ENCODE assay signal across 37 cellular contexts in the genomic region with DNA sequence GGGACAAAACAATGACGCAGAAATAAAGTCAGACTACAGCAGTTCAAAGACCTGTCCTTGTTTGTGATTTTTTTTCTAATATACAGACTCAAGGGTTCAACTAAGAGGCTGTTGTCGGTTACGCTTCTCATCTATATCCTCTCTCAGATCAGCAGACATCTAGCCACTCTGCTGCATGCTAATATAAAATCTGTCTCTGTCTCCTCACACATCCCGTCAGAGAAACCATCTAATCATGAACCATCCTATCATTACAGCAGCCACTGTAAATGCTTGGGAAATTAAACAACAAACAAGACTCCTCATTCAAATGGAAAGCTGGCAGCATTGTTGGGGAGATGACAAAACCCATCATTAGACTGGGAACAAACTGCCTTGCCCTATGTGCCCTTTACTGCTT.
"Had no signal": no experiment of that assay in that cellular context is flagged by ENCODE, and none has a peak within 500 bp of the region (broad histone marks: within the 10 kb centered on the region; RNA-seq: fewer than 3 reads in every experiment).

No MANE protein-coding gene starts in this region.

- H3K36me3 Mint-ChIP-seq: activated CD4-positive, alpha-beta memory T cell treated with anti-CD3 and anti-CD28 coated beads for 36 hours; activated CD8-positive, alpha-beta memory T cell treated with anti-CD3 and anti-CD28 coated beads, Interleukin-2, amount 10 ng/mL, durations not matched to agents 7 days and 5 days; activated naive CD4-positive, alpha-beta T cell treated with anti-CD3 and anti-CD28 coated beads, Interleukin-2, amount 50 U/mL, for 24 hours; activated naive CD8-positive, alpha-beta T cell treated with anti-CD3 and anti-CD28 coated beads for 36 hours had no signal

- H3K4me1 Mint-ChIP-seq: activated CD4-positive, alpha-beta T cell treated with anti-CD3 and anti-CD28 coated beads for 36 hours; activated CD4-positive, alpha-beta T cell treated with anti-CD3 and anti-CD28 coated beads, Interleukin-2, amount 10 ng/mL, durations not matched to agents 24 days and 14 days; activated CD8-positive, alpha-beta memory T cell treated with anti-CD3 and anti-CD28 coated beads, Interleukin-2, amount 10 ng/mL, durations not matched to agents 7 days and 5 days; activated naive CD4-positive, alpha-beta T cell treated with anti-CD3 and anti-CD28 coated beads, Interleukin-2, amount 50 U/mL, for 24 hours; activated naive CD8-positive, alpha-beta T cell treated with anti-CD3 and anti-CD28 coated beads for 36 hours; activated naive CD8-positive, alpha-beta T cell treated with anti-CD3 and anti-CD28 coated beads, Interleukin-2, amount 50 U/mL, for 24 hours; central memory CD8-positive, alpha-beta T cell; T-helper 17 cell had no signal

- DNase-seq: activated CD4-positive, alpha-beta memory T cell treated with anti-CD3 and anti-CD28 coated beads for 36 hours; activated CD4-positive, alpha-beta T cell treated with anti-CD3 and anti-CD28 coated beads for 36 hours; activated CD4-positive, alpha-beta T cell treated with anti-CD3 and anti-CD28 coated beads, Interleukin-2, amount 10 ng/mL, durations not matched to agents 24 days and 14 days; activated CD4-positive, CD25-positive, alpha-beta regulatory T cell; activated CD4-positive, CD25-positive, alpha-beta regulatory T cell treated with anti-CD3 and anti-CD28 coated beads, Interleukin-2, amount 50 U/mL, for 72 hours; activated CD8-positive, alpha-beta memory T cell treated with anti-CD3 and anti-CD28 coated beads, Interleukin-2, amount 10 ng/mL, durations not matched to agents 7 days and 5 days; activated CD8-positive, alpha-beta memory T cell treated with anti-CD3 and anti-CD28 coated beads, Interleukin-2, amount 50 U/mL, for 4 hours; activated CD8-positive, alpha-beta T cell treated with anti-CD3 and anti-CD28 coated beads, Interleukin-2, amount 10 ng/mL, durations not matched to agents 7 days and 5 days; activated effector memory CD4-positive, alpha-beta T cell treated with anti-CD3 and anti-CD28 coated beads, Interleukin-2, amount 50 U/mL, for 16 hours; activated naive CD4-positive, alpha-beta T cell treated with anti-CD3 and anti-CD28 coated beads for 36 hours; activated naive CD8-positive, alpha-beta T cell treated with anti-CD3 and anti-CD28 coated beads for 36 hours; activated naive CD8-positive, alpha-beta T cell treated with anti-CD3 and anti-CD28 coated beads, Interleukin-2, amount 50 U/mL, for 24 hours; activated T-cell treated with anti-CD3 and anti-CD28 coated beads, Interleukin-2, amount 50 U/mL, for 1 hour; activated T-cell treated with anti-CD3 and anti-CD28 coated beads, Interleukin-2, amount 50 U/mL, for 48 hours; adrenal gland; amygdala; aorta; dorsolateral prefrontal cortex; effector memory CD4-positive, alpha-beta T cell; endodermal cell; foreskin keratinocyte; heart right ventricle; T-helper 1 cell; T-helper 17 cell; T1000; WERI-Rb-1 had no signal

- ATAC-seq: activated CD4-positive, alpha-beta T cell treated with anti-CD3 and anti-CD28 coated beads for 36 hours; activated CD8-positive, alpha-beta memory T cell treated with anti-CD3 and anti-CD28 coated beads, Interleukin-2, amount 10 ng/mL, durations not matched to agents 7 days and 5 days; activated CD8-positive, alpha-beta T cell treated with anti-CD3 and anti-CD28 coated beads, Interleukin-2, amount 10 ng/mL, durations not matched to agents 7 days and 5 days; activated naive CD8-positive, alpha-beta T cell treated with anti-CD3 and anti-CD28 coated beads, Interleukin-2, amount 50 U/mL, for 24 hours; esophagus mucosa; foreskin keratinocyte; gastroesophageal sphincter; T-helper 17 cell had no signal

- H3K27ac Mint-ChIP-seq: activated CD4-positive, alpha-beta memory T cell treated with anti-CD3 and anti-CD28 coated beads for 36 hours; activated CD4-positive, alpha-beta T cell treated with anti-CD3 and anti-CD28 coated beads for 36 hours; activated CD4-positive, alpha-beta T cell treated with anti-CD3 and anti-CD28 coated beads, Interleukin-2, amount 10 ng/mL, durations not matched to agents 24 days and 14 days; activated CD8-positive, alpha-beta memory T cell treated with anti-CD3 and anti-CD28 coated beads, Interleukin-2, amount 10 ng/mL, durations not matched to agents 7 days and 5 days; activated CD8-positive, alpha-beta T cell treated with anti-CD3 and anti-CD28 coated beads, Interleukin-2, amount 10 ng/mL, durations not matched to agents 7 days and 5 days; activated naive CD4-positive, alpha-beta T cell treated with anti-CD3 and anti-CD28 coated beads for 36 hours; activated naive CD4-positive, alpha-beta T cell treated with anti-CD3 and anti-CD28 coated beads, Interleukin-2, amount 50 U/mL, for 24 hours; activated naive CD8-positive, alpha-beta T cell treated with anti-CD3 and anti-CD28 coated beads for 36 hours; activated naive CD8-positive, alpha-beta T cell treated with anti-CD3 and anti-CD28 coated beads, Interleukin-2, amount 50 U/mL, for 24 hours; activated T-helper 1 cell treated with anti-CD3 and anti-CD28 coated beads, Interleukin-12 subunit alpha, Interleukin-12 subunit beta, Interleukin-2, Interleukin-4 antibody, amounts not matched to agents 30 ng/mL and 10 ng/mL and 1 ng/mL, durations not matched to agents 14 hours and 24 hours and 36 hours; activated T-helper 2 cell treated with anti-CD3 and anti-CD28 coated beads, Interferon-gamma antibody, Interleukin-2, Interleukin-4, amounts not matched to agents 10 μg/mL and 5 μg/mL and 100 μg/mL, durations not matched to agents 14 hours and 24 hours and 36 hours; dendritic cell treated with granulocyte-macrophage colony-stimulating factor and Interleukin-4, amounts not matched to agents 40 ng/mL and 50 ng/mL, for 4 days; endodermal cell; T-helper 17 cell; T-helper 2 cell treated with Interferon-gamma antibody and Interleukin-4, amounts not matched to agents 5 μg/mL and 100 μg/mL, for 36 hours had no signal

- H3K4me3 Mint-ChIP-seq: activated CD4-positive, alpha-beta memory T cell treated with anti-CD3 and anti-CD28 coated beads for 36 hours; activated CD4-positive, alpha-beta T cell treated with anti-CD3 and anti-CD28 coated beads for 36 hours; activated CD4-positive, alpha-beta T cell treated with anti-CD3 and anti-CD28 coated beads, Interleukin-2, amount 10 ng/mL, durations not matched to agents 24 days and 14 days; activated CD8-positive, alpha-beta memory T cell treated with anti-CD3 and anti-CD28 coated beads, Interleukin-2, amount 10 ng/mL, durations not matched to agents 7 days and 5 days; activated CD8-positive, alpha-beta T cell treated with anti-CD3 and anti-CD28 coated beads, Interleukin-2, amount 10 ng/mL, durations not matched to agents 7 days and 5 days; activated naive CD4-positive, alpha-beta T cell treated with anti-CD3 and anti-CD28 coated beads for 36 hours; activated naive CD4-positive, alpha-beta T cell treated with anti-CD3 and anti-CD28 coated beads, Interleukin-2, amount 50 U/mL, for 24 hours; activated naive CD8-positive, alpha-beta T cell treated with anti-CD3 and anti-CD28 coated beads for 36 hours; activated naive CD8-positive, alpha-beta T cell treated with anti-CD3 and anti-CD28 coated beads, Interleukin-2, amount 50 U/mL, for 24 hours; activated T-helper 1 cell treated with anti-CD3 and anti-CD28 coated beads, Interleukin-12 subunit alpha, Interleukin-12 subunit beta, Interleukin-2, Interleukin-4 antibody, amounts not matched to agents 30 ng/mL and 10 ng/mL and 1 ng/mL, durations not matched to agents 14 hours and 24 hours and 36 hours; central memory CD8-positive, alpha-beta T cell; dendritic cell treated with granulocyte-macrophage colony-stimulating factor and Interleukin-4, amounts not matched to agents 40 ng/mL and 50 ng/mL, for 4 days; endodermal cell; T-helper 17 cell; T-helper 2 cell treated with Interferon-gamma antibody and Interleukin-4, amounts not matched to agents 5 μg/mL and 100 μg/mL, for 36 hours had no signal

- H3K27ac ChIP-seq: adrenal gland, breast epithelium, coronary artery, foreskin keratinocyte, gastroesophageal sphincter, WERI-Rb-1 had no signal

- H3K9me3 ChIP-seq: adrenal gland had no signal

- H3K4me3 ChIP-seq: adrenal gland, breast epithelium, coronary artery, gastroesophageal sphincter, heart right ventricle had no signal

- H3K4me1 ChIP-seq: adrenal gland, breast epithelium had no signal

- H3K27me3 Mint-ChIP-seq: activated CD4-positive, alpha-beta memory T cell treated with anti-CD3 and anti-CD28 coated beads for 36 hours; activated CD4-positive, alpha-beta T cell treated with anti-CD3 and anti-CD28 coated beads for 36 hours; activated CD4-positive, alpha-beta T cell treated with anti-CD3 and anti-CD28 coated beads, Interleukin-2, amount 10 ng/mL, durations not matched to agents 24 days and 14 days; activated CD8-positive, alpha-beta memory T cell treated with anti-CD3 and anti-CD28 coated beads, Interleukin-2, amount 10 ng/mL, durations not matched to agents 7 days and 5 days; activated naive CD8-positive, alpha-beta T cell treated with anti-CD3 and anti-CD28 coated beads for 36 hours; activated naive CD8-positive, alpha-beta T cell treated with anti-CD3 and anti-CD28 coated beads, Interleukin-2, amount 50 U/mL, for 24 hours; brain; central memory CD8-positive, alpha-beta T cell; dendritic cell treated with granulocyte-macrophage colony-stimulating factor and Interleukin-4, amounts not matched to agents 40 ng/mL and 50 ng/mL, for 4 days; T-helper 17 cell had no signal

- H3K9me3 Mint-ChIP-seq: activated CD4-positive, alpha-beta memory T cell treated with anti-CD3 and anti-CD28 coated beads for 36 hours had no signal

- H3K27me3 ChIP-seq: adrenal gland, breast epithelium, dorsolateral prefrontal cortex, foreskin keratinocyte, gastroesophageal sphincter, heart right ventricle had no signal

- H3K36me3 ChIP-seq: adrenal gland, breast epithelium, gastroesophageal sphincter, heart right ventricle, WERI-Rb-1 had no signal
